Comparison of ENCODE assay signal across 10 cellular contexts in the genomic region with DNA sequence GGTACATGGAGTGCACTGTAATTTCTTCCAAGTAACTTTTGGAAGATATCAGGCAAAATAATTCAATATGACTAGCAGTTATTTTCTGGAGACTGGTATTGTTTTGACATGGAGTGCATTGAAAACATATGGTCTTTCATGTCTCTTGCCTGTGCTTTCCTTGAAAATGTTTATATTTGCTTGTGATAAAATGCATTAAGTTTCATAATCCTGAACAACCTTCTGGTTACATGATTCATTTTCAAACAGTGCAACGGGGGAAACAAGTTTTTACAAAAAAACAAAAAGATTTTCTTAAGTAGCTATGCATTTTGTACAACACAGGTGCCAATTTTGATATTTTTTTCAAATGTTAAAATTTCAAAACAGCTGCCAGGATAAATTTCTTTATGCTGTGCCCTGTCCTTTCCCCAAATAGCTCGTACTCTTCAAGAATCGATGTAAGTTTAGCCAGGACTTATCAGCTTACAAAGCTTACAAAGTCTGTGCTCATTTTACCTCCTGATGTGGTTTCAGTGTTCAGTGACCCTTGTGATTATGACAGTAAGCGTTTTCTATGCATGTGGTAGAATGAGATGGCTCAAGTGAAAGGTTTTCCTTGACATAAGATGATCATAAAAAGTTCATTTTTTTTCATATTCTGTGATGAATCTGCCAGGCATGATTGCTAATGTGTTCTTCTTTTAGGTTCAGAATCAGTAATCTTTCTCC.
A peak's percentile ranks its signal among the peaks of the same experiment; 100 is the strongest.
DNase-seq lines count a peak whose midpoint lies in the region; ATAC-seq and TF ChIP-seq lines count a peak whose summit lies in the region.
"Had no signal": no experiment of that assay in that cellular context is flagged by ENCODE, and none has a peak within 500 bp of the region (broad histone marks: within the 10 kb centered on the region; RNA-seq: fewer than 3 reads in every experiment).

No MANE protein-coding gene starts in this region.

- no peak overlapping the region for H3K9ac ChIP-seq in skeletal muscle satellite cell (ENCODE audit: low read depth, low read length)

- H3K27me3 ChIP-seq in skeletal muscle satellite cell (ENCODE audit: control insufficient read depth, insufficient read depth, low read length) (no peaks in the 10 kb centered on the region), upper lobe of left lung (no peaks in the 10 kb centered on the region)
- H3K27me3 ChIP-seq: neutrophil had no signal

- no peak for TF ChIP-seq POLR2A in upper lobe of left lung (IDR thresholded peaks at IDR 0.05)

- peak; percentile 40 for ATAC-seq in HG03469 (IDR thresholded peaks at IDR 0.05; ENCODE audit: unreplicated experiment)
- no peak for ATAC-seq in left colon
- ATAC-seq in upper lobe of left lung (ENCODE audit: low FRiP score in 2 of 2) = no peak

- peak overlapping the region; percentile 46 for H3K27ac Mint-ChIP-seq in T-helper 2 cell treated with Interferon-gamma antibody and Interleukin-4, amounts not matched to agents 5 μg/mL and 100 μg/mL, for 36 hours

- TF ChIP-seq EP300 in upper lobe of left lung (IDR thresholded peaks at IDR 0.05) = no peak

- in situ Hi-C loops in astrocyte of the spinal cord (cut with HindIII; ENCODE audit: low sequenced_read_pairs) = no loop called here

- no peak for TF ChIP-seq CTCF in astrocyte of the spinal cord (IDR thresholded peaks at IDR 0.05; ENCODE audit: low read depth, low read length)
- no peak for TF ChIP-seq CTCF in upper lobe of left lung (IDR thresholded peaks at IDR 0.05)

- no peak overlapping the region for H3K4me3 Mint-ChIP-seq in T-helper 2 cell treated with Interferon-gamma antibody and Interleukin-4, amounts not matched to agents 5 μg/mL and 100 μg/mL, for 36 hours

- no peak for DNase-seq in T-helper 2 cell treated with Interferon-gamma antibody and Interleukin-4, amounts not matched to agents 5 μg/mL and 100 μg/mL, for 36 hours (ENCODE audit: low spot score)
- DNase-seq in T-helper 2 cell = no peak
- peak; percentile 50 for DNase-seq in astrocyte of the spinal cord (ENCODE audit: low read depth, low spot score)
- no peak for DNase-seq in activated CD4-positive, CD25-positive, alpha-beta regulatory T cell treated with anti-CD3 and anti-CD28 coated beads, Interleukin-2, amount 50 U/mL, for 72 hours
- DNase-seq in left colon = no peak
- no peak for DNase-seq in upper lobe of left lung
- DNase-seq: stimulated activated CD4-positive, alpha-beta T cell treated with anti-CD3 and anti-CD28 coated beads, Interleukin-4, amount 100 ng/mL, for 24 hours had no signal

- intact Hi-C loops in left colon (cut with DNase I, micrococcal nuclease) = no loop called here

- H3K4me3 ChIP-seq in astrocyte of the spinal cord (ENCODE audit: low read depth, low read length) (no peak overlapping the region), skeletal muscle satellite cell (ENCODE audit: low read length) (no peak overlapping the region), upper lobe of left lung (no peak overlapping the region)

- no peaks in the 10 kb centered on the region for H3K27me3 Mint-ChIP-seq in T-helper 2 cell treated with Interferon-gamma antibody and Interleukin-4, amounts not matched to agents 5 μg/mL and 100 μg/mL, for 36 hours (ENCODE audit: low read depth)

- H3K4me1 ChIP-seq in skeletal muscle satellite cell (ENCODE audit: control insufficient read depth, insufficient read depth, low read length) (peaks cover 5% of the 10 kb centered on the region), upper lobe of left lung (no peaks in the 10 kb centered on the region)

- peaks cover 9% of the 10 kb centered on the region for H3K9me3 Mint-ChIP-seq in T-helper 2 cell treated with Interferon-gamma antibody and Interleukin-4, amounts not matched to agents 5 μg/mL and 100 μg/mL, for 36 hours

- H3K36me3 Mint-ChIP-seq in T-helper 2 cell treated with Interferon-gamma antibody and Interleukin-4, amounts not matched to agents 5 μg/mL and 100 μg/mL, for 36 hours (ENCODE audit: low read depth) = peaks cover 34% of the 10 kb centered on the region

- peak overlapping the region; percentile 43 for H3K4me2 ChIP-seq in skeletal muscle satellite cell (ENCODE audit: low read length)

- H3K9me3 ChIP-seq in skeletal muscle satellite cell (replicated peaks; ENCODE audit: low read length) = no peaks in the 10 kb centered on the region
- no peaks in the 10 kb centered on the region for H3K9me3 ChIP-seq in upper lobe of left lung
- H3K9me3 ChIP-seq: neutrophil had no signal

- H3K4me1 Mint-ChIP-seq in T-helper 2 cell treated with Interferon-gamma antibody and Interleukin-4, amounts not matched to agents 5 μg/mL and 100 μg/mL, for 36 hours (ENCODE audit: low read depth) = peaks cover 58% of the 10 kb centered on the region

- no peak overlapping the region for H3K27ac ChIP-seq in upper lobe of left lung
- H3K27ac ChIP-seq: neutrophil had no signal

- no peaks in the 10 kb centered on the region for H3K36me3 ChIP-seq in skeletal muscle satellite cell (ENCODE audit: insufficient read depth, low read length)
- H3K36me3 ChIP-seq in upper lobe of left lung = no peaks in the 10 kb centered on the region
- H3K36me3 ChIP-seq: neutrophil had no signal

- WGBS in upper lobe of left lung, 2 donors = 47 to 56% methylated on average over 4 of the region's 4 CpGs
